Comparison of ENCODE assay signal across 13 cellular contexts in genomic region chr21:33937931-33938339, GRCh38. TPM values are rescaled to one million over a fixed set of nuclear protein-coding genes. Genes with fewer than 3 reads are reported as not detected.
A peak's percentile ranks its signal among the peaks of the same experiment; 100 is the strongest.
DNase-seq lines count a peak whose midpoint lies in the region; ATAC-seq and TF ChIP-seq lines count a peak whose summit lies in the region.
"Had no signal": no experiment of that assay in that cellular context is flagged by ENCODE, and none has a peak within 500 bp of the region (broad histone marks: within the 10 kb centered on the region; RNA-seq: fewer than 3 reads in every experiment).

No MANE protein-coding gene starts in this region.

- H3K4me1 ChIP-seq in OCI-LY3 (ENCODE audit: low read length) (peaks cover 24% of the 10 kb centered on the region), ovary (ENCODE audit: insufficient read depth) (no peaks in the 10 kb centered on the region)
- H3K4me1 ChIP-seq: colonic mucosa, parathyroid adenoma had no signal

- no peak for TF ChIP-seq POLR2A in ovary (IDR thresholded peaks at IDR 0.05)

- H3K9ac ChIP-seq in OCI-LY3 (ENCODE audit: low read length), result peak overlapping the region; percentile 13; the same call in 1 of the 2 replicates
- H3K9ac ChIP-seq: parathyroid adenoma had no signal

- no peaks in the 10 kb centered on the region for H3K27me3 Mint-ChIP-seq in activated naive CD4-positive, alpha-beta T cell treated with anti-CD3 and anti-CD28 coated beads for 36 hours (ENCODE audit: low read depth)
- H3K27me3 Mint-ChIP-seq: type B pancreatic cell had no signal

- peak; percentile 39 for ATAC-seq in HG03175 (IDR thresholded peaks at IDR 0.05; ENCODE audit: unreplicated experiment)
- peak; percentile 91 for ATAC-seq in stimulated activated effector memory CD8-positive, alpha-beta T cell treated with anti-CD3 and anti-CD28 coated beads, Interleukin-12 subunit alpha, Interleukin-12 subunit beta, amount 100 ng/mL, for 72 hours

- DNase-seq in activated naive CD4-positive, alpha-beta T cell treated with anti-CD3 and anti-CD28 coated beads for 36 hours, result peak; percentile 78
- peak in 1 of 2 donors; percentile 72 for DNase-seq in stimulated activated effector memory CD8-positive, alpha-beta T cell treated with anti-CD3 and anti-CD28 coated beads, Interleukin-12 subunit alpha, Interleukin-12 subunit beta, amount 100 ng/mL, for 72 hours (ENCODE audit: low spot score in 2 of 2)
- DNase-seq in kidney glomerular epithelial cell (lab: John Stamatoyannopoulos, UW) (no peak), ovary (no peak), germinal center (ENCODE audit: low spot score) (no peak)
- DNase-seq: colonic mucosa, HFFc6, MM.1S, NCI-H524 had no signal

- WGBS in ovary, 3 donors, result 93 to 95% (median 94%) methylated on average over 14 of the region's 14 CpGs

- intact Hi-C loops in activated naive CD4-positive, alpha-beta T cell treated with anti-CD3 and anti-CD28 coated beads for 36 hours (cut with micrococcal nuclease), result loop anchor here (1.0 to 10.0 kb wide), 7 partner anchors 9 to 1007 kb away; partner anchors contain the start of gene ATP5PO
- intact Hi-C loops in ovary (cut with DNase I), result loop anchor here in 2 of 4 donors (5.0 to 10.0 kb wide), 2 partner anchors 67 to 404 kb away; no protein-coding TSS in a partner anchor

- H3K36me3 ChIP-seq in OCI-LY3 (replicated peaks; ENCODE audit: low read depth, low read length) (peaks cover 27% of the 10 kb centered on the region), ovary (no peaks in the 10 kb centered on the region)
- H3K36me3 ChIP-seq: colonic mucosa had no signal

- CTCF ChIA-PET in activated naive CD4-positive, alpha-beta T cell treated with anti-CD3 and anti-CD28 coated beads for 36 hours (lab: Charles Lee), result interaction anchor here (0.8 to 2.4 kb wide), 4 partner anchors 9 to 424 kb away, joined by 3 to 12 read pairs (median 8); no protein-coding TSS in a partner anchor

- no peak overlapping the region; the same call in 1 of the 2 replicates for H2AFZ ChIP-seq in OCI-LY3 (ENCODE audit: low read depth, low read length)
- H2AFZ ChIP-seq: parathyroid adenoma had no signal

- peaks cover 8% of the 10 kb centered on the region for H3K79me2 ChIP-seq in OCI-LY3 (ENCODE audit: low read length)

- peaks cover 1% of the 10 kb centered on the region for H3K36me3 Mint-ChIP-seq in activated naive CD4-positive, alpha-beta T cell treated with anti-CD3 and anti-CD28 coated beads for 36 hours (ENCODE audit: low read depth)
- peaks cover 69% of the 10 kb centered on the region for H3K36me3 Mint-ChIP-seq in stimulated activated effector memory CD8-positive, alpha-beta T cell treated with anti-CD3 and anti-CD28 coated beads, Interleukin-12 subunit alpha, Interleukin-12 subunit beta, amount 100 ng/mL, for 72 hours
- H3K36me3 Mint-ChIP-seq: type B pancreatic cell had no signal

- no peak for TF ChIP-seq CTCF in OCI-LY3 (IDR thresholded peaks at IDR 0.05; ENCODE audit: low read depth, low read length)
- TF ChIP-seq CTCF in ovary (IDR thresholded peaks at IDR 0.05), result no peak

- H3K9me3 ChIP-seq in OCI-LY3 (ENCODE audit: insufficient read depth, low read length) (no peaks in the 10 kb centered on the region), ovary (no peaks in the 10 kb centered on the region)
- H3K9me3 ChIP-seq: colonic mucosa had no signal

- TF ChIP-seq EP300 in ovary (IDR thresholded peaks at IDR 0.05), result no peak

- H3K27ac Mint-ChIP-seq in activated naive CD4-positive, alpha-beta T cell treated with anti-CD3 and anti-CD28 coated beads for 36 hours, result peak overlapping the region; percentile 93
- H3K27ac Mint-ChIP-seq in stimulated activated effector memory CD8-positive, alpha-beta T cell treated with anti-CD3 and anti-CD28 coated beads, Interleukin-12 subunit alpha, Interleukin-12 subunit beta, amount 100 ng/mL, for 72 hours, result peak overlapping the region; percentile 96
- H3K27ac Mint-ChIP-seq: HFFc6, type B pancreatic cell had no signal

- H3K27ac ChIP-seq in OCI-LY3 (ENCODE audit: low read length) (peak overlapping the region; percentile 27; the same call in 1 of the 2 replicates), ovary (no peak overlapping the region)
- H3K27ac ChIP-seq: colonic mucosa, parathyroid adenoma had no signal

- H3K9me3 Mint-ChIP-seq in activated naive CD4-positive, alpha-beta T cell treated with anti-CD3 and anti-CD28 coated beads for 36 hours, result no peaks in the 10 kb centered on the region
- H3K9me3 Mint-ChIP-seq in stimulated activated effector memory CD8-positive, alpha-beta T cell treated with anti-CD3 and anti-CD28 coated beads, Interleukin-12 subunit alpha, Interleukin-12 subunit beta, amount 100 ng/mL, for 72 hours, result no peaks in the 10 kb centered on the region
- H3K9me3 Mint-ChIP-seq: HFFc6, type B pancreatic cell had no signal

- H3K4me1 Mint-ChIP-seq in activated naive CD4-positive, alpha-beta T cell treated with anti-CD3 and anti-CD28 coated beads for 36 hours (ENCODE audit: low read depth), result peaks cover 74% of the 10 kb centered on the region
- H3K4me1 Mint-ChIP-seq in stimulated activated effector memory CD8-positive, alpha-beta T cell treated with anti-CD3 and anti-CD28 coated beads, Interleukin-12 subunit alpha, Interleukin-12 subunit beta, amount 100 ng/mL, for 72 hours, result peaks cover 59% of the 10 kb centered on the region

- no peak overlapping the region for H3K4me3 ChIP-seq in OCI-LY3 (ENCODE audit: low read length)
- H3K4me3 ChIP-seq in ovary, result no peak overlapping the region
- H3K4me3 ChIP-seq: colonic mucosa had no signal

- H4K20me1 ChIP-seq in OCI-LY3 (ENCODE audit: insufficient read depth, low read length), result no peaks in the 10 kb centered on the region

- H3K4me2 ChIP-seq in OCI-LY3 (ENCODE audit: low read length), result peak overlapping the region; percentile 35

- no peak overlapping the region for H3K4me3 Mint-ChIP-seq in activated naive CD4-positive, alpha-beta T cell treated with anti-CD3 and anti-CD28 coated beads for 36 hours
- peak overlapping the region; percentile 83 for H3K4me3 Mint-ChIP-seq in stimulated activated effector memory CD8-positive, alpha-beta T cell treated with anti-CD3 and anti-CD28 coated beads, Interleukin-12 subunit alpha, Interleukin-12 subunit beta, amount 100 ng/mL, for 72 hours
- H3K4me3 Mint-ChIP-seq: HFFc6, type B pancreatic cell had no signal

- H3K27me3 ChIP-seq in OCI-LY3 (ENCODE audit: low read depth, low read length) (no peaks in the 10 kb centered on the region), ovary (no peaks in the 10 kb centered on the region)
- H3K27me3 ChIP-seq: colonic mucosa had no signal

RNA-seq across cellular contexts. Expression of gene ATP5PO, which starts 22.3 kb away (rescaled TPM):
- total RNA-seq in activated naive CD4-positive, alpha-beta T cell treated with anti-CD3 and anti-CD28 coated beads for 36 hours, result 100 to 1,000 TPM; 230 TPM
- total RNA-seq in ovary, result 100 to 1,000 TPM; 144 to 221 (median 169) TPM
- 100 to 1,000 TPM; 252 to 283 TPM for polyA plus RNA-seq in ovary
